31 cellular contexts compared by ENCODE assay signal in genomic region chr20:1102016-1102415, GRCh38.
"Had no signal": no experiment of that assay in that cellular context is flagged by ENCODE, and none has a peak within 500 bp of the region (broad histone marks: within the 10 kb centered on the region; RNA-seq: fewer than 3 reads in every experiment).

No MANE protein-coding gene starts in this region.

- H3K4me3 Mint-ChIP-seq: naive thymus-derived CD4-positive, alpha-beta T cell; natural killer cell; nephron; neural progenitor cell; stimulated activated naive B cell treated with anti-CD40 and anti-IgM and Interleukin-4, amounts not matched to agents 10 μg/mL and 1 μg/mL and 100 μg/mL, for 72 hours; stimulated activated naive CD8-positive, alpha-beta T cell treated with anti-CD3 and anti-CD28 coated beads, Interleukin-15, Interleukin-2, amounts not matched to agents 100 ng/mL and 50 ng/mL, for 24 hours had no signal

- H3K79me2 ChIP-seq: parathyroid adenoma had no signal

- H3K27ac ChIP-seq: neural progenitor cell, ovary, parathyroid adenoma, psoas muscle, skin epidermis, spleen, stomach, thoracic aorta, thyroid gland, tibial nerve, upper lobe of left lung, vagina had no signal

- H3K27me3 ChIP-seq: neural progenitor cell, ovary, spleen, stomach, thyroid gland, tibial nerve, upper lobe of left lung, vagina had no signal

- H3K4me2 ChIP-seq: neural progenitor cell, smooth muscle cell had no signal

- ATAC-seq: naive thymus-derived CD4-positive, alpha-beta T cell; natural killer cell; psoas muscle; right cardiac atrium; sciatic nerve; stimulated activated naive B cell treated with anti-CD40 and anti-IgM and Interleukin-4, amounts not matched to agents 10 μg/mL and 1 μg/mL and 100 μg/mL, for 72 hours had no signal

- H3K27ac Mint-ChIP-seq: naive thymus-derived CD4-positive, alpha-beta T cell; natural killer cell; nephron; neural progenitor cell; progenitor cell of endocrine pancreas; stimulated activated naive B cell treated with anti-CD40 and anti-IgM and Interleukin-4, amounts not matched to agents 10 μg/mL and 1 μg/mL and 100 μg/mL, for 72 hours; stimulated activated naive CD8-positive, alpha-beta T cell treated with anti-CD3 and anti-CD28 coated beads, Interleukin-15, Interleukin-2, amounts not matched to agents 100 ng/mL and 50 ng/mL, for 24 hours had no signal

- H3K9ac ChIP-seq: neural progenitor cell, parathyroid adenoma had no signal

- H3K4me3 ChIP-seq: neural progenitor cell, ovary, psoas muscle, skin epidermis, smooth muscle cell, spleen, stomach, thoracic aorta, thyroid gland, tibial nerve, upper lobe of left lung, vagina had no signal

- H3K4me1 Mint-ChIP-seq: naive thymus-derived CD4-positive, alpha-beta T cell; natural killer cell; nephron; neural progenitor cell; stimulated activated naive B cell treated with anti-CD40 and anti-IgM and Interleukin-4, amounts not matched to agents 10 μg/mL and 1 μg/mL and 100 μg/mL, for 72 hours had no signal

- DNase-seq: naive thymus-derived CD4-positive, alpha-beta T cell; natural killer cell; occipital lobe; ovary; posterior cingulate gyrus; psoas muscle; right cardiac atrium; spleen; stimulated activated CD4-positive, alpha-beta T cell treated with anti-CD3 and anti-CD28 coated beads, Interleukin-12 subunit alpha, Interleukin-12 subunit beta, amount 100 ng/mL, for 4 hours; stimulated activated CD4-positive, alpha-beta T cell treated with anti-CD3 and anti-CD28 coated beads, Interleukin-1b, Interleukin-23, amount 100 ng/mL, for 48 hours; stimulated activated CD4-positive, alpha-beta T cell treated with anti-CD3 and anti-CD28 coated beads, Interleukin-4, amount 100 ng/mL, for 1 hour; stimulated activated CD4-positive, alpha-beta T cell treated with anti-CD3 and anti-CD28 coated beads, Interleukin-4, amount 100 ng/mL, for 4 hours; stimulated activated CD8-positive, alpha-beta memory T cell treated with anti-CD3 and anti-CD28 coated beads, Interleukin-4, amount 100 ng/mL, for 48 hours; stimulated activated naive B cell treated with anti-CD40 and anti-IgM and Interleukin-4, amounts not matched to agents 10 μg/mL and 1 μg/mL and 100 μg/mL, for 72 hours; stimulated activated naive CD4-positive, alpha-beta T cell treated with Interleukin-2 at 50 U/mL for 16 hours; stomach; thyroid gland; trophoblast cell; upper lobe of left lung had no signal

- H3K36me3 ChIP-seq: neural progenitor cell, ovary, spleen, stomach, thoracic aorta, thyroid gland, tibial nerve, upper lobe of left lung, vagina had no signal

- FAIRE-seq: urothelium cell line had no signal

- H3K36me3 Mint-ChIP-seq: neural progenitor cell had no signal

- H2AFZ ChIP-seq: neural progenitor cell, parathyroid adenoma had no signal

- H3K4me1 ChIP-seq: neural progenitor cell, parathyroid adenoma, psoas muscle, spleen, stomach, thyroid gland, tibial nerve, upper lobe of left lung, vagina had no signal

- H3K9me3 ChIP-seq: ovary, thyroid gland had no signal
